Comparison of ENCODE assay signal across 27 cellular contexts in the genomic region with DNA sequence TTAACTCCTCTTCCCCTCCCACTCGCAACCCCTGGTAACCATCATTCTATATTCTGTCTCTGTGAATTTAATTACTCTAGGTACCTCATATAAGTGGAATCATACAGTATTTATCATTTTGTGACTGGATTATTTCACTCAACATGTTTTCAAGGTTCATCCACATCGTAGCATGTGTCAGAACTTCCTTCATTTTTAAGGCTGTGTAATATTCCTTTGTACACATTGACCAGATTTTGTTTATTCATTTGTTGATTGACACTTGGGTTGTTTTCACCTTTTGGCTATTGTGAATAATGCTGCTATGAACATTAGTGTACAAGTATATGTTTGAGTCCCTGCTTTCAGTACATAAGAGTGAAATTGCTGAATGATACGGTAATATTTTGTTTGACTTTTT. TPM values are rescaled to one million over a fixed set of nuclear protein-coding genes. Genes with fewer than 3 reads are reported as not detected.
A peak's percentile ranks its signal among the peaks of the same experiment; 100 is the strongest.
DNase-seq lines count a peak whose midpoint lies in the region; ATAC-seq, FAIRE-seq and TF ChIP-seq lines count a peak whose summit lies in the region.
"Had no signal": no experiment of that assay in that cellular context is flagged by ENCODE, and none has a peak within 500 bp of the region (broad histone marks: within the 10 kb centered on the region; RNA-seq: fewer than 3 reads in every experiment).

No MANE protein-coding gene starts in this region.

- ATAC-seq in GM19324 (IDR thresholded peaks at IDR 0.05; ENCODE audit: low FRiP score, unreplicated experiment): no peak
- ATAC-seq: A549, left ventricle myocardium superior had no signal

- peaks cover 50% of the 10 kb centered on the region for H3K4me1 Mint-ChIP-seq in activated T-cell treated with anti-CD3 and anti-CD28 coated beads, Interleukin-2, amount 50 U/mL, for 24 hours (ENCODE audit: low read depth)
- H3K4me1 Mint-ChIP-seq in activated naive CD8-positive, alpha-beta T cell treated with anti-CD3 and anti-CD28 coated beads for 36 hours: peaks cover 24% of the 10 kb centered on the region
- peaks cover 25% of the 10 kb centered on the region for H3K4me1 Mint-ChIP-seq in neural crest cell

- H3K27ac Mint-ChIP-seq in activated T-cell treated with anti-CD3 and anti-CD28 coated beads, Interleukin-2, amount 50 U/mL, for 24 hours: peak overlapping the region; percentile 98
- H3K27ac Mint-ChIP-seq in activated naive CD8-positive, alpha-beta T cell treated with anti-CD3 and anti-CD28 coated beads for 36 hours: peak overlapping the region; percentile 49
- no peak overlapping the region for H3K27ac Mint-ChIP-seq in neural crest cell (ENCODE audit: unreplicated experiment)

- no peak for TF ChIP-seq POLR2A in GM12891 (IDR thresholded peaks at IDR 0.05; ENCODE audit: low read depth, low read length)

- no peaks in the 10 kb centered on the region for H3K9me3 Mint-ChIP-seq in activated T-cell treated with anti-CD3 and anti-CD28 coated beads, Interleukin-2, amount 50 U/mL, for 24 hours
- no peaks in the 10 kb centered on the region for H3K9me3 Mint-ChIP-seq in activated naive CD8-positive, alpha-beta T cell treated with anti-CD3 and anti-CD28 coated beads for 36 hours
- no peaks in the 10 kb centered on the region for H3K9me3 Mint-ChIP-seq in neural crest cell

- H3K4me3 Mint-ChIP-seq in activated T-cell treated with anti-CD3 and anti-CD28 coated beads, Interleukin-2, amount 50 U/mL, for 24 hours: no peak overlapping the region
- H3K4me3 Mint-ChIP-seq in activated naive CD8-positive, alpha-beta T cell treated with anti-CD3 and anti-CD28 coated beads for 36 hours: no peak overlapping the region
- H3K4me3 Mint-ChIP-seq in neural crest cell: peak overlapping the region; percentile 99

- H3K27me3 Mint-ChIP-seq in activated T-cell treated with anti-CD3 and anti-CD28 coated beads, Interleukin-2, amount 50 U/mL, for 24 hours: no peaks in the 10 kb centered on the region
- no peaks in the 10 kb centered on the region for H3K27me3 Mint-ChIP-seq in activated naive CD8-positive, alpha-beta T cell treated with anti-CD3 and anti-CD28 coated beads for 36 hours
- H3K27me3 Mint-ChIP-seq in neural crest cell (ENCODE audit: low read depth): no peaks in the 10 kb centered on the region

- FAIRE-seq in GM12891 (lab: Jason Lieb, UNC): peak; percentile 23
- FAIRE-seq: A549, colon, HTR-8/SVneo, islet of Langerhans had no signal

- DNase-seq in activated T-cell treated with anti-CD3 and anti-CD28 coated beads, Interleukin-2, amount 50 U/mL, for 24 hours: no peak
- DNase-seq in activated T-cell treated with anti-CD3 and anti-CD28 coated beads, Interleukin-2, amount 50 U/mL, for 1 hour: no peak
- DNase-seq in GM12891 (ENCODE audit: insufficient read length, low spot score): no peak
- DNase-seq in activated naive CD8-positive, alpha-beta T cell treated with anti-CD3 and anti-CD28 coated beads for 36 hours: no peak
- no peak for DNase-seq in neural crest cell (ENCODE audit: low read depth, low spot score)
- no peak for DNase-seq in DMS53 (lab: John Stamatoyannopoulos, UW)
- DNase-seq in DMS79 (lab: John Stamatoyannopoulos, UW): no peak
- DNase-seq: activated CD4-positive, alpha-beta T cell treated with anti-CD3 and anti-CD28 coated beads for 1 hour; adrenal gland; AML-193; DMS79 treated with DMSO at 0.1 percent for 48 hours; effector CD8-positive, alpha-beta T cell; GF-D8; glutamatergic neuron; H7; KG1; left ventricle myocardium superior; NCI-H1417; NCI-H2081 treated with DMSO at 0.1 percent for 48 hours; NCI-H226; retina; SJCRH30 had no signal

- H3K36me3 Mint-ChIP-seq in activated T-cell treated with anti-CD3 and anti-CD28 coated beads, Interleukin-2, amount 50 U/mL, for 24 hours (ENCODE audit: low read depth): peaks cover 53% of the 10 kb centered on the region
- H3K36me3 Mint-ChIP-seq in activated naive CD8-positive, alpha-beta T cell treated with anti-CD3 and anti-CD28 coated beads for 36 hours: peaks cover 28% of the 10 kb centered on the region
- no peaks in the 10 kb centered on the region for H3K36me3 Mint-ChIP-seq in neural crest cell (ENCODE audit: low read depth)

- TF ChIP-seq CTCF in neural crest cell (conservative IDR thresholded peaks at IDR 0.05): no peak

TF ChIP-seq in GM12891, 5 proteins besides CTCF, POLR2A, EP300 and RAD21:
- TF ChIP-seq PAX5 (IDR thresholded peaks at IDR 0.05; ENCODE audit: insufficient read depth, low read length, severe bottlenecking) (no peak), TAF1 (IDR thresholded peaks at IDR 0.05; ENCODE audit: low read depth, low read length) (no peak), SPI1 (IDR thresholded peaks at IDR 0.05; ENCODE audit: low read depth, low read length) (no peak)

RNA-seq across cellular contexts. Expression of gene GNB1L, which starts 2.7 kb away (rescaled TPM):
- polyA plus RNA-seq in GM12891 (2012; ENCODE audit: low read depth, missing spikeins): 3.5 TPM
- total RNA-seq in activated naive CD8-positive, alpha-beta T cell treated with anti-CD3 and anti-CD28 coated beads for 36 hours: 10 to 100 TPM; 14.5 TPM
- 12.1 and 13.8 TPM in 2 replicates for total RNA-seq in neural crest cell

RNA-seq across cellular contexts. Expression of gene RTL10, which starts 2.7 kb away (rescaled TPM):
- polyA plus RNA-seq in GM12891 (2012; ENCODE audit: low read depth, missing spikeins): 5.7 TPM
- total RNA-seq in activated naive CD8-positive, alpha-beta T cell treated with anti-CD3 and anti-CD28 coated beads for 36 hours: 10 to 100 TPM; 18.7 to 23.1 TPM
- total RNA-seq in neural crest cell: 26.7 and 28.1 TPM in 2 replicates
